Comparison of ENCODE assay signal across 21 cellular contexts in the genomic region with DNA sequence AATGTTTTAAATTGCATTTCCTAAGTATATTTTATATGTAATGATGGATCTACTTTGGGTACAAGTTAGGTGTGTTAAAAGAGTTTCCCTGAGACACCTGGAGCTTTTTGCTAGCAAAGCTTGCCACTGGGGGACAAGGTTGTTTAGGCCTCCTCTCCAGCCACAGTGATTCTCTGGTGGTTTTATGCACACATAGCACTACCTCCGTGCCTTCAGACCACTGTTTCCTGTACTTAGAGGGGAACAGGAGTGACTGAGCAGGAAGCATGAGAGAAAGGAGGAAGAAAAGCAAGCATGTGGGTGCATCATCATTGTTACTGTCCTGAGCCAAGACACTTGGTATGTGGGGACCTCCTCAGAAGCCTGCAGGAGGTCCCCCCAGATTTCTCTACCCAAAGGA.
DNase-seq lines count a peak whose midpoint lies in the region; ATAC-seq and TF ChIP-seq lines count a peak whose summit lies in the region.
"Had no signal": no experiment of that assay in that cellular context is flagged by ENCODE, and none has a peak within 500 bp of the region (broad histone marks: within the 10 kb centered on the region; RNA-seq: fewer than 3 reads in every experiment).

No MANE protein-coding gene starts in this region.

- ATAC-seq in HG02870 (IDR thresholded peaks at IDR 0.05; ENCODE audit: unreplicated experiment), result no peak

- DNase-seq in GF-D8 (lab: John Stamatoyannopoulos, UW), result peak; percentile 9
- peak; percentile 37 for DNase-seq in KG1 (lab: John Stamatoyannopoulos, UW)
- peak; percentile 26 for DNase-seq in SKM-1 treated with dmso at 0.1 percent for 144 hours (lab: John Stamatoyannopoulos, UW; ENCODE audit: unreplicated experiment)
- DNase-seq in kidney tubule cell (ENCODE audit: low spot score), result peak; percentile 4
- no peak for DNase-seq in foreskin fibroblast
- no peak for DNase-seq in stimulated activated naive CD4-positive, alpha-beta T cell treated with Interleukin-2 at 50 U/mL for 16 hours (lab: John Stamatoyannopoulos, UW)
- DNase-seq: Caco-2; CD4-positive, alpha-beta memory T cell; DMS 273 treated with DMSO at 0.1 percent for 48 hours; DMS79 treated with DMSO at 0.1 percent for 48 hours; H9; HFFc6; Karpas-422; NCI-H1092 treated with DMSO at 0.1 percent for 48 hours; NCI-H1436 treated with DMSO at 0.1 percent for 48 hours; NCI-H1930; NCI-H2227 treated with DMSO at 0.1 percent for 48 hours; NCI-H510A; SHP77 treated with DMSO at 0.1 percent for 48 hours had no signal

- no peak for TF ChIP-seq CTCF in foreskin fibroblast (IDR thresholded peaks at IDR 0.05; ENCODE audit: low read depth, low read length)

- H3K4me3 ChIP-seq in foreskin fibroblast (ENCODE audit: low read depth in 1 of 2, low read length in 2 of 2), result no peak overlapping the region
- H3K4me3 ChIP-seq: SK-N-MC had no signal

Comparison
In these comparisons a context has a peak if more than half of its experiments do, and no peak if none do; other contexts are left out.
1. DNase-seq: peak in GF-D8 (single experiment), KG1 (single experiment), SKM-1 treated with dmso at 0.1 percent for 144 hours (single experiment) and kidney tubule cell (single experiment); none in foreskin fibroblast (0 of 2) and stimulated activated naive CD4-positive, alpha-beta T cell treated with Interleukin-2 at 50 U/mL for 16 hours (single experiment).